Comparison of ENCODE assay signal across 15 cellular contexts in the genomic region with DNA sequence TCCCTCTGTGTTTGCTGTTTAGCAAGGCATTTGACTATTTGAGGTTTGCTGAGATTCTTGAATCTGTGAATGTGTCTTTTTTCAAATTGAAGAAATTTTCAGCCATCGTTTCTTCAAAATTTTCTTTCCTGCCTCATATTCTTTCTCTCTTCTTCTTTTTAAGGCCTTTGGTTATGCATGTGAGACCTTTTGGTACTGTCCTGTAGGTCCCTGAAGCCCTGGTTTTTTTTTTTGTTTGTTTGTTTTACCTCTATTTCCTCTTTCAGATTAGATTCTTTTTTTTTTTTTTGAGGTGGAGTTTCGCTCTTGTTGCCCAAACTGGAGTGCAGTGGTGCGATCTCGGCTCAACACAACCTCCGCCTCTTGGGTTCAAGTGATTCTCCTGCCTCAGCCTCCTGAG. TPM values are rescaled to one million over a fixed set of nuclear protein-coding genes. Genes with fewer than 3 reads are reported as not detected.
A peak's percentile ranks its signal among the peaks of the same experiment; 100 is the strongest.
DNase-seq lines count a peak whose midpoint lies in the region; ATAC-seq and TF ChIP-seq lines count a peak whose summit lies in the region.
"Had no signal": no experiment of that assay in that cellular context is flagged by ENCODE, and none has a peak within 500 bp of the region (broad histone marks: within the 10 kb centered on the region; RNA-seq: fewer than 3 reads in every experiment).

No MANE protein-coding gene starts in this region.

- H3K4me3 Mint-ChIP-seq in activated CD8-positive, alpha-beta T cell treated with anti-CD3 and anti-CD28 coated beads for 36 hours, result no peak overlapping the region
- H3K4me3 Mint-ChIP-seq in activated CD8-positive, alpha-beta T cell treated with anti-CD3 and anti-CD28 coated beads, Interleukin-2, amount 10 ng/mL, durations not matched to agents 7 days and 5 days, result no peak overlapping the region
- no peak overlapping the region for H3K4me3 Mint-ChIP-seq in central memory CD8-positive, alpha-beta T cell
- no peak overlapping the region for H3K4me3 Mint-ChIP-seq in stimulated activated memory B cell treated with anti-CD40 and anti-IgM and Interleukin-4, amounts not matched to agents 10 μg/mL and 1 μg/mL and 100 μg/mL, for 72 hours

- no peaks in the 10 kb centered on the region for H3K27me3 Mint-ChIP-seq in activated CD8-positive, alpha-beta T cell treated with anti-CD3 and anti-CD28 coated beads for 36 hours
- H3K27me3 Mint-ChIP-seq in activated CD8-positive, alpha-beta T cell treated with anti-CD3 and anti-CD28 coated beads, Interleukin-2, amount 10 ng/mL, durations not matched to agents 7 days and 5 days (ENCODE audit: low read depth), result no peaks in the 10 kb centered on the region
- no peaks in the 10 kb centered on the region for H3K27me3 Mint-ChIP-seq in central memory CD8-positive, alpha-beta T cell
- no peaks in the 10 kb centered on the region for H3K27me3 Mint-ChIP-seq in stimulated activated memory B cell treated with anti-CD40 and anti-IgM and Interleukin-4, amounts not matched to agents 10 μg/mL and 1 μg/mL and 100 μg/mL, for 72 hours

- intact Hi-C loops in activated CD8-positive, alpha-beta T cell treated with anti-CD3 and anti-CD28 coated beads for 36 hours (cut with micrococcal nuclease), result no loop called here

- no peak for ATAC-seq in activated CD8-positive, alpha-beta T cell treated with anti-CD3 and anti-CD28 coated beads for 36 hours
- no peak for ATAC-seq in activated CD8-positive, alpha-beta T cell treated with anti-CD3 and anti-CD28 coated beads, Interleukin-2, amount 10 ng/mL, durations not matched to agents 7 days and 5 days
- ATAC-seq in HG02885 (IDR thresholded peaks at IDR 0.05; ENCODE audit: poor library complexity, unreplicated experiment), result peak; percentile 31
- no peak for ATAC-seq in central memory CD8-positive, alpha-beta T cell (replicated peaks; ENCODE audit: extremely low read depth, poor library complexity, severe bottlenecking)
- ATAC-seq in stimulated activated memory B cell treated with anti-CD40 and anti-IgM and Interleukin-4, amounts not matched to agents 10 μg/mL and 1 μg/mL and 100 μg/mL, for 72 hours, result no peak

- no peak for DNase-seq in activated CD8-positive, alpha-beta T cell treated with anti-CD3 and anti-CD28 coated beads for 36 hours
- no peak for DNase-seq in activated CD8-positive, alpha-beta T cell treated with anti-CD3 and anti-CD28 coated beads, Interleukin-2, amount 10 ng/mL, durations not matched to agents 7 days and 5 days
- no peak for DNase-seq in central memory CD8-positive, alpha-beta T cell (ENCODE audit: low spot score in 2 of 2)
- no peak for DNase-seq in middle frontal gyrus (ENCODE audit: extremely low spot score, low spot score)
- DNase-seq in hepatic stellate cell (ENCODE audit: low spot score), result no peak
- DNase-seq in A172 (ENCODE audit: low spot score), result no peak
- DNase-seq: GF-D8, MG63, NCI-H1092 treated with DMSO at 0.1 percent for 48 hours, NCI-H1694, NCI-H226, NCI-H526, Right ventricle myocardium superior had no signal

- POLR2A ChIA-PET in activated CD8-positive, alpha-beta T cell treated with anti-CD3 and anti-CD28 coated beads for 36 hours (lab: Charles Lee), result no interaction called here
- POLR2A ChIA-PET in activated CD8-positive, alpha-beta T cell treated with anti-CD3 and anti-CD28 coated beads, Interleukin-2, amount 10 ng/mL, durations not matched to agents 7 days and 5 days (lab: Charles Lee), result no interaction called here

- peaks cover 34% of the 10 kb centered on the region for H3K4me1 Mint-ChIP-seq in activated CD8-positive, alpha-beta T cell treated with anti-CD3 and anti-CD28 coated beads for 36 hours (ENCODE audit: low read depth)
- H3K4me1 Mint-ChIP-seq in activated CD8-positive, alpha-beta T cell treated with anti-CD3 and anti-CD28 coated beads, Interleukin-2, amount 10 ng/mL, durations not matched to agents 7 days and 5 days (ENCODE audit: low read depth), result peaks cover 14% of the 10 kb centered on the region
- peaks cover 56% of the 10 kb centered on the region for H3K4me1 Mint-ChIP-seq in central memory CD8-positive, alpha-beta T cell
- peaks cover 55% of the 10 kb centered on the region for H3K4me1 Mint-ChIP-seq in stimulated activated memory B cell treated with anti-CD40 and anti-IgM and Interleukin-4, amounts not matched to agents 10 μg/mL and 1 μg/mL and 100 μg/mL, for 72 hours

- H3K9me3 Mint-ChIP-seq in activated CD8-positive, alpha-beta T cell treated with anti-CD3 and anti-CD28 coated beads for 36 hours, result peaks cover 9% of the 10 kb centered on the region
- peaks cover 4% of the 10 kb centered on the region for H3K9me3 Mint-ChIP-seq in activated CD8-positive, alpha-beta T cell treated with anti-CD3 and anti-CD28 coated beads, Interleukin-2, amount 10 ng/mL, durations not matched to agents 7 days and 5 days (ENCODE audit: insufficient read depth)
- H3K9me3 Mint-ChIP-seq in central memory CD8-positive, alpha-beta T cell, result peaks cover 5% of the 10 kb centered on the region
- peaks cover 8% of the 10 kb centered on the region for H3K9me3 Mint-ChIP-seq in stimulated activated memory B cell treated with anti-CD40 and anti-IgM and Interleukin-4, amounts not matched to agents 10 μg/mL and 1 μg/mL and 100 μg/mL, for 72 hours

- peaks cover 31% of the 10 kb centered on the region for H3K36me3 Mint-ChIP-seq in activated CD8-positive, alpha-beta T cell treated with anti-CD3 and anti-CD28 coated beads for 36 hours (ENCODE audit: low read depth)
- peaks cover 37% of the 10 kb centered on the region for H3K36me3 Mint-ChIP-seq in activated CD8-positive, alpha-beta T cell treated with anti-CD3 and anti-CD28 coated beads, Interleukin-2, amount 10 ng/mL, durations not matched to agents 7 days and 5 days (ENCODE audit: low read depth)
- H3K36me3 Mint-ChIP-seq in central memory CD8-positive, alpha-beta T cell (ENCODE audit: insufficient read depth), result peaks cover 20% of the 10 kb centered on the region
- peaks cover 42% of the 10 kb centered on the region for H3K36me3 Mint-ChIP-seq in stimulated activated memory B cell treated with anti-CD40 and anti-IgM and Interleukin-4, amounts not matched to agents 10 μg/mL and 1 μg/mL and 100 μg/mL, for 72 hours

- peak overlapping the region; percentile 21 for H3K27ac Mint-ChIP-seq in activated CD8-positive, alpha-beta T cell treated with anti-CD3 and anti-CD28 coated beads for 36 hours
- no peak overlapping the region for H3K27ac Mint-ChIP-seq in activated CD8-positive, alpha-beta T cell treated with anti-CD3 and anti-CD28 coated beads, Interleukin-2, amount 10 ng/mL, durations not matched to agents 7 days and 5 days
- peak overlapping the region; percentile 48 for H3K27ac Mint-ChIP-seq in central memory CD8-positive, alpha-beta T cell (ENCODE audit: low read depth)
- peak overlapping the region; percentile 10 for H3K27ac Mint-ChIP-seq in stimulated activated memory B cell treated with anti-CD40 and anti-IgM and Interleukin-4, amounts not matched to agents 10 μg/mL and 1 μg/mL and 100 μg/mL, for 72 hours

- CTCF ChIA-PET in activated CD8-positive, alpha-beta T cell treated with anti-CD3 and anti-CD28 coated beads for 36 hours (lab: Charles Lee), result no interaction called here
- CTCF ChIA-PET in activated CD8-positive, alpha-beta T cell treated with anti-CD3 and anti-CD28 coated beads, Interleukin-2, amount 10 ng/mL, durations not matched to agents 7 days and 5 days (lab: Charles Lee), result no interaction called here

- no peak for TF ChIP-seq CTCF in activated CD8-positive, alpha-beta T cell treated with anti-CD3 and anti-CD28 coated beads for 36 hours (IDR thresholded peaks at IDR 0.05)

RNA-seq across cellular contexts. Expression of a gene that starts 45.3 kb away (rescaled TPM):
- 10 to 100 TPM; 33.9 to 36.4 TPM for total RNA-seq in activated CD8-positive, alpha-beta T cell treated with anti-CD3 and anti-CD28 coated beads for 36 hours
- total RNA-seq in activated CD8-positive, alpha-beta T cell treated with anti-CD3 and anti-CD28 coated beads, Interleukin-2, amount 10 ng/mL, durations not matched to agents 7 days and 5 days, result 10 to 100 TPM; 46.0 to 47.1 TPM
- 22.7 and 26.0 TPM in 2 replicates for total RNA-seq in A172 (2014; rRNA removed; shearing (Covaris generic))

RNA-seq across cellular contexts. Expression of a gene that starts 53.8 kb away (rescaled TPM):
- total RNA-seq in activated CD8-positive, alpha-beta T cell treated with anti-CD3 and anti-CD28 coated beads for 36 hours, result under 1 TPM; 0.11 to 0.36 TPM
- under 1 TPM; 0.10 to 0.11 TPM for total RNA-seq in activated CD8-positive, alpha-beta T cell treated with anti-CD3 and anti-CD28 coated beads, Interleukin-2, amount 10 ng/mL, durations not matched to agents 7 days and 5 days
- total RNA-seq in A172 (2014; rRNA removed; shearing (Covaris generic)), result 0.53 and 2.4 TPM in 2 replicates
